ENCODE assay signal across 9 cellular contexts in genomic region chr11:110525883-110526282, GRCh38.
DNase-seq lines count a peak whose midpoint lies in the region; ATAC-seq and TF ChIP-seq lines count a peak whose summit lies in the region.
"Had no signal": no experiment of that assay in that cellular context is flagged by ENCODE, and none has a peak within 500 bp of the region (broad histone marks: within the 10 kb centered on the region; RNA-seq: fewer than 3 reads in every experiment).

No MANE protein-coding gene starts in this region.

- no peak for TF ChIP-seq CTCF in CD8-positive, alpha-beta T cell (IDR thresholded peaks at IDR 0.05)
- no peak for TF ChIP-seq CTCF in fibroblast of the aortic adventitia (IDR thresholded peaks at IDR 0.05; ENCODE audit: insufficient read depth, low read length)
- TF ChIP-seq CTCF in spleen (IDR thresholded peaks at IDR 0.05 in 8 of 11, conservative IDR thresholded peaks at IDR 0.05 in 3 of 11) = no peak

- no peaks in the 10 kb centered on the region for H3K27me3 Mint-ChIP-seq in CD8-positive, alpha-beta T cell (ENCODE audit: low read depth)

- no peak overlapping the region for H3K4me3 Mint-ChIP-seq in CD8-positive, alpha-beta T cell

- H3K27me3 ChIP-seq in CD8-positive, alpha-beta T cell (ENCODE audit: insufficient read depth, low read length) = no peaks in the 10 kb centered on the region
- H3K27me3 ChIP-seq in spleen (replicated peaks in 1 of 7) (no peaks in the 10 kb centered on the region), SJCRH30 (no peaks in the 10 kb centered on the region)

- no peak overlapping the region for H3K27ac ChIP-seq in CD8-positive, alpha-beta T cell (ENCODE audit: low read depth, low read length)
- H3K27ac ChIP-seq in spleen (peak overlapping the region in 2 of 8 donors; percentile 31 to 50), SJCRH30 (no peak overlapping the region)
- H3K27ac ChIP-seq: SK-N-MC had no signal

- no peaks in the 10 kb centered on the region for H3K36me3 ChIP-seq in CD8-positive, alpha-beta T cell (ENCODE audit: insufficient read depth, low read length)
- H3K36me3 ChIP-seq in spleen (no peaks in the 10 kb centered on the region), SJCRH30 (no peaks in the 10 kb centered on the region)

- peaks cover 41% of the 10 kb centered on the region for H3K4me1 Mint-ChIP-seq in CD8-positive, alpha-beta T cell (ENCODE audit: low read depth)

- peaks cover 6% of the 10 kb centered on the region for H3K9me3 Mint-ChIP-seq in CD8-positive, alpha-beta T cell

- peaks cover 19% of the 10 kb centered on the region for H3K4me1 ChIP-seq in CD8-positive, alpha-beta T cell (ENCODE audit: insufficient read depth, low read length)
- H3K4me1 ChIP-seq in spleen = peaks cover 0 to 11% (median 0%) of the 10 kb centered on the region in 6 donors
- H3K4me1 ChIP-seq in SJCRH30 = no peaks in the 10 kb centered on the region

- CTCF ChIA-PET in CD8-positive, alpha-beta T cell (lab: Charles Lee) = no interaction called here

- no peak for DNase-seq in CD8-positive, alpha-beta T cell
- DNase-seq in NCI-H128 (lab: John Stamatoyannopoulos, UW; ENCODE audit: unreplicated experiment) = peak; percentile 89
- DNase-seq in fibroblast of the aortic adventitia (ENCODE audit: low read depth) = peak; percentile 84
- no peak for DNase-seq in spleen
- no peak for DNase-seq in SJCRH30
- DNase-seq in G401 (ENCODE audit: low spot score) = no peak
- no peak for DNase-seq in OCI-M2 (lab: John Stamatoyannopoulos, UW; ENCODE audit: unreplicated experiment)

- WGBS in spleen, 5 donors = 0 to 43% (median 0%) methylated on average over 1 of the region's 1 CpG

- TF ChIP-seq POLR2A in spleen (IDR thresholded peaks at IDR 0.05) = no peak

- H3K27ac Mint-ChIP-seq in CD8-positive, alpha-beta T cell = peak overlapping the region; percentile 64

- H3K36me3 Mint-ChIP-seq in CD8-positive, alpha-beta T cell = no peaks in the 10 kb centered on the region

- ATAC-seq in CD8-positive, alpha-beta T cell = peak; percentile 39
- peak; percentile 83 for ATAC-seq in GM21619 (IDR thresholded peaks at IDR 0.05; ENCODE audit: unreplicated experiment)

- intact Hi-C loops in CD8-positive, alpha-beta T cell (cut with DNase I, micrococcal nuclease) = loop anchor here in 1 of 2 experiments (10.0 kb wide), 1 partner anchor 189 kb away; the partner anchor contains the start of gene ARHGAP20
- intact Hi-C loops in spleen (cut with DNase I; ENCODE audit: low total_unique reads) = no loop called here

- no peak overlapping the region for H3K4me3 ChIP-seq in CD8-positive, alpha-beta T cell (ENCODE audit: low read depth, low read length)
- H3K4me3 ChIP-seq in fibroblast of the aortic adventitia (ENCODE audit: low read depth, low read length) = no peak overlapping the region
- H3K4me3 ChIP-seq in spleen = no peak overlapping the region
- no peak overlapping the region for H3K4me3 ChIP-seq in SJCRH30
- H3K4me3 ChIP-seq: SK-N-MC had no signal

- POLR2A ChIA-PET in CD8-positive, alpha-beta T cell (lab: Charles Lee) = no interaction called here

- H3K9me3 ChIP-seq in CD8-positive, alpha-beta T cell (ENCODE audit: low read length) = no peaks in the 10 kb centered on the region
- peaks cover 0 to 19% (median 15%) of the 10 kb centered on the region in 8 donors for H3K9me3 ChIP-seq in spleen
- H3K9me3 ChIP-seq in SJCRH30 (replicated peaks) = no peaks in the 10 kb centered on the region

- in situ Hi-C loops in G401 (cut with HindIII; ENCODE audit: low sequenced_read_pairs) = no loop called here

Comparison
In these comparisons a context has a peak if more than half of its experiments do, and no peak if none do; other contexts are left out.
1. DNase-seq: peak in NCI-H128 (single experiment) and fibroblast of the aortic adventitia (single experiment); none in CD8-positive, alpha-beta T cell (0 of 7), spleen (single experiment), SJCRH30 (0 of 2), G401 (single experiment) and OCI-M2 (single experiment).